Comparison of ENCODE assay signal across 1 cellular context in the genomic region with DNA sequence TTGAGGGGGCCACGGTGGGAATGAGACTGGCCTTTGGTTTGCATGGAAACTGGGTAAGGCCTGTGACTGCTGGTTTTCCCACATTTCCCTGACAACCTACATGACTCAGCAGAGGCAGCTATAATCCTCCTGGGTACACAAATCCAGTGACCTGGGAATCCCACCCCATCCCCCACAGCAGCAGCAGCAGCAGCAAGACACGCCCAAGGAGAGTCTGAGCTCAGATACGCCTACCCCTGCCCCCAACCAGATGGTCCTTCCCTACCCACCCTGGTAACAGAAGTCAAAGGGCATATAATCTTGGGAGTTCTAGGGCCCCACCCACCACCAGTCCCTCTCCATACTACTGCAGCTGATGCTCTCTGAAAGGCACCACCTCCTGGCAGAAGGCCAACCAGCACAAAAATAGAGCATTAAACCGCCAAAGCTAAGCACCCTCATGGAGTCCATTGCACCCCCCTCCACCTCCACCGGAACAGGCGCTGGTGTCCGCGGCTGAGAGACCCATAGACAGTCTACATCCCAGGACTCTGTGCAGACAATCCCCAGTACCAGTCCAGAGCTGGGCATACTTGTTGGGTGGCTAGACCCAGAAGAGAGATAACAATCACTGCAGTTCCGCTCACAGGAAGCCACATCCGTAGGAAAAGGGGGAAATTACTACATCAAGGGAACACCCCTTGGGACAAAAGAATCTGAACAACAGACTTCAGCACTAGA.
TF ChIP-seq lines count a peak whose summit lies in the region.

No MANE protein-coding gene starts in this region.

TF ChIP-seq in SK-N-SH treated with all-trans-retinoic acid at 6 μM for 48 hours, 23 proteins besides CTCF, POLR2A, EP300 and RAD21 (continued from another document):
- TF ChIP-seq, protein P1, sequence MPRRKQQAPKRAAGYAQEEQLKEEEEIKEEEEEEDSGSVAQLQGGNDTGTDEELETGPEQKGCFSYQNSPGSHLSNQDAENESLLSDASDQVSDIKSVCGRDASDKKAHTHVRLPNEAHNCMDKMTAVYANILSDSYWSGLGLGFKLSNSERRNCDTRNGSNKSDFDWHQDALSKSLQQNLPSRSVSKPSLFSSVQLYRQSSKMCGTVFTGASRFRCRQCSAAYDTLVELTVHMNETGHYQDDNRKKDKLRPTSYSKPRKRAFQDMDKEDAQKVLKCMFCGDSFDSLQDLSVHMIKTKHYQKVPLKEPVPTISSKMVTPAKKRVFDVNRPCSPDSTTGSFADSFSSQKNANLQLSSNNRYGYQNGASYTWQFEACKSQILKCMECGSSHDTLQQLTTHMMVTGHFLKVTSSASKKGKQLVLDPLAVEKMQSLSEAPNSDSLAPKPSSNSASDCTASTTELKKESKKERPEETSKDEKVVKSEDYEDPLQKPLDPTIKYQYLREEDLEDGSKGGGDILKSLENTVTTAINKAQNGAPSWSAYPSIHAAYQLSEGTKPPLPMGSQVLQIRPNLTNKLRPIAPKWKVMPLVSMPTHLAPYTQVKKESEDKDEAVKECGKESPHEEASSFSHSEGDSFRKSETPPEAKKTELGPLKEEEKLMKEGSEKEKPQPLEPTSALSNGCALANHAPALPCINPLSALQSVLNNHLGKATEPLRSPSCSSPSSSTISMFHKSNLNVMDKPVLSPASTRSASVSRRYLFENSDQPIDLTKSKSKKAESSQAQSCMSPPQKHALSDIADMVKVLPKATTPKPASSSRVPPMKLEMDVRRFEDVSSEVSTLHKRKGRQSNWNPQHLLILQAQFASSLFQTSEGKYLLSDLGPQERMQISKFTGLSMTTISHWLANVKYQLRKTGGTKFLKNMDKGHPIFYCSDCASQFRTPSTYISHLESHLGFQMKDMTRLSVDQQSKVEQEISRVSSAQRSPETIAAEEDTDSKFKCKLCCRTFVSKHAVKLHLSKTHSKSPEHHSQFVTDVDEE (CRISPR knock-in tag; IDR thresholded peaks at IDR 0.05), result no peak
- TF ChIP-seq PPARA (CRISPR knock-in tag; IDR thresholded peaks at IDR 0.05; ENCODE audit: borderline replicate concordance), result no peak
- no peak for TF ChIP-seq OSR1 (CRISPR knock-in tag; IDR thresholded peaks at IDR 0.05)
- no peak for TF ChIP-seq GLIS3 (CRISPR knock-in tag; IDR thresholded peaks at IDR 0.05)
- TF ChIP-seq BACH2 (CRISPR knock-in tag; IDR thresholded peaks at IDR 0.05; ENCODE audit: borderline replicate concordance), result no peak
- no peak for TF ChIP-seq ESRRG (CRISPR knock-in tag; IDR thresholded peaks at IDR 0.05)
- TF ChIP-seq ARNTL (CRISPR knock-in tag; IDR thresholded peaks at IDR 0.05; ENCODE audit: borderline replicate concordance, low read depth), result no peak
- no peak for TF ChIP-seq ZFP3 (CRISPR knock-in tag; IDR thresholded peaks at IDR 0.05)
- no peak for TF ChIP-seq RARB (CRISPR knock-in tag; IDR thresholded peaks at IDR 0.05)
